ENCODE assay signal across 13 cellular contexts in genomic region chr7:94056796-94057207, GRCh38. TPM values are rescaled to one million over a fixed set of nuclear protein-coding genes. Genes with fewer than 3 reads are reported as not detected.
DNase-seq lines count a peak whose midpoint lies in the region; ATAC-seq and TF ChIP-seq lines count a peak whose summit lies in the region.
"Had no signal": no experiment of that assay in that cellular context is flagged by ENCODE, and none has a peak within 500 bp of the region (broad histone marks: within the 10 kb centered on the region; RNA-seq: fewer than 3 reads in every experiment).

No MANE protein-coding gene starts in this region.

- no peak overlapping the region for H3K27ac Mint-ChIP-seq in Calu3 (ENCODE audit: unreplicated experiment)
- H3K27ac Mint-ChIP-seq: T-helper 17 cell had no signal

- no peaks in the 10 kb centered on the region for H3K36me3 Mint-ChIP-seq in Calu3 (ENCODE audit: insufficient read depth, unreplicated experiment)

- DNase-seq in AG08395 (ENCODE audit: low spot score) (peak; percentile 64), HS-5 (ENCODE audit: low read depth) (peak; percentile 91), SKM-1 (lab: John Stamatoyannopoulos, UW; ENCODE audit: unreplicated experiment) (peak; percentile 59), glomerular visceral epithelial cell (ENCODE audit: extremely low spot score) (peak; percentile 97), D341Med (ENCODE audit: low spot score) (no peak), SW 1271 (lab: John Stamatoyannopoulos, UW) (no peak), Calu3 (no peak)
- DNase-seq: activated CD8-positive, alpha-beta memory T cell treated with anti-CD3 and anti-CD28 coated beads, Interleukin-2, amount 50 U/mL, for 4 hours; central memory CD4-positive, alpha-beta T cell; head of caudate nucleus; naive B cell; T-helper 17 cell had no signal

- no peaks in the 10 kb centered on the region for H3K9me3 Mint-ChIP-seq in Calu3 (ENCODE audit: low read depth, unreplicated experiment)

- no peak for TF ChIP-seq CTCF in Calu3 (IDR thresholded peaks at IDR 0.05; ENCODE audit: unreplicated experiment)

- BruUV-seq in Calu3 (replicated peaks; lab: Mats Ljungman, UMichigan), result no TSS peak

- H3K27me3 Mint-ChIP-seq in Calu3 (ENCODE audit: unreplicated experiment), result no peaks in the 10 kb centered on the region

- H3K4me1 Mint-ChIP-seq in Calu3 (ENCODE audit: low read depth, unreplicated experiment), result no peaks in the 10 kb centered on the region
- H3K4me1 Mint-ChIP-seq: T-helper 17 cell had no signal

- intact Hi-C loops in Calu3 (cut with micrococcal nuclease; ENCODE audit: unreplicated experiment), result no loop called here

- CTCF ChIA-PET in Calu3 (lab: Charles Lee), result no interaction called here

- no peak for ATAC-seq in HG02884 (IDR thresholded peaks at IDR 0.05; ENCODE audit: unreplicated experiment)
- ATAC-seq: T-helper 17 cell had no signal

- H3K4me3 Mint-ChIP-seq in Calu3 (ENCODE audit: low read depth, unreplicated experiment), result no peak overlapping the region
- H3K4me3 Mint-ChIP-seq: T-helper 17 cell had no signal

RNA-seq across cellular contexts. Expression of gene BET1, which starts 52.6 kb away (rescaled TPM):
- total RNA-seq in Calu3 (2022), result 18.7 and 21.4 TPM in 2 replicates

Comparison
In these comparisons a context has a peak if more than half of its experiments do, and no peak if none do; other contexts are left out.
1. DNase-seq: peak in AG08395 (single experiment), HS-5 (single experiment), SKM-1 (single experiment) and glomerular visceral epithelial cell (single experiment); none in D341Med (single experiment), SW 1271 (0 of 2) and Calu3 (single experiment).